Comparison of ENCODE assay signal across 1 cellular context in genomic region chr3:120093923-120094775, GRCh38.
TF ChIP-seq lines count a peak whose summit lies in the region.

GSK3B (minus strand) TSS chr3:120094447; CDS start chr3:120093434, 1,013 bp downstream.

TF ChIP-seq in WTC11, 78 proteins besides CTCF, POLR2A, EP300 and RAD21 (continued from another document):
- TF ChIP-seq, protein P1, sequence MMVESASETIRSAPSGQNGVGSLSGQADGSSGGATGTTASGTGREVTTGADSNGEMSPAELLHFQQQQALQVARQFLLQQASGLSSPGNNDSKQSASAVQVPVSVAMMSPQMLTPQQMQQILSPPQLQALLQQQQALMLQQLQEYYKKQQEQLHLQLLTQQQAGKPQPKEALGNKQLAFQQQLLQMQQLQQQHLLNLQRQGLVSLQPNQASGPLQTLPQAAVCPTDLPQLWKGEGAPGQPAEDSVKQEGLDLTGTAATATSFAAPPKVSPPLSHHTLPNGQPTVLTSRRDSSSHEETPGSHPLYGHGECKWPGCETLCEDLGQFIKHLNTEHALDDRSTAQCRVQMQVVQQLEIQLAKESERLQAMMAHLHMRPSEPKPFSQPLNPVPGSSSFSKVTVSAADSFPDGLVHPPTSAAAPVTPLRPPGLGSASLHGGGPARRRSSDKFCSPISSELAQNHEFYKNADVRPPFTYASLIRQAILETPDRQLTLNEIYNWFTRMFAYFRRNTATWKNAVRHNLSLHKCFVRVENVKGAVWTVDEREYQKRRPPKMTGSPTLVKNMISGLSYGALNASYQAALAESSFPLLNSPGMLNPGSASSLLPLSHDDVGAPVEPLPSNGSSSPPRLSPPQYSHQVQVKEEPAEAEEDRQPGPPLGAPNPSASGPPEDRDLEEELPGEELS (CRISPR knock-in tag; IDR thresholded peaks at IDR 0.05) = no peak
- TF ChIP-seq JAZF1 (CRISPR knock-in tag; IDR thresholded peaks at IDR 0.05) (no peak), TEAD4 (CRISPR knock-in tag; IDR thresholded peaks at IDR 0.05) (no peak), ZNF396 (CRISPR knock-in tag; IDR thresholded peaks at IDR 0.05; ENCODE audit: borderline replicate concordance) (no peak), ZNF219 (CRISPR knock-in tag; IDR thresholded peaks at IDR 0.05; ENCODE audit: borderline replicate concordance) (no peak), NFE2L1 (CRISPR knock-in tag; IDR thresholded peaks at IDR 0.05) (0 out of 2 replicates have a peak, but pooled peaks have one; percentile 22), CDX4 (CRISPR knock-in tag; IDR thresholded peaks at IDR 0.05; ENCODE audit: borderline replicate concordance) (no peak), JUN (CRISPR knock-in tag; IDR thresholded peaks at IDR 0.05) (no peak), HMGA2 (CRISPR knock-in tag; IDR thresholded peaks at IDR 0.05) (no peak), NR2C2 (CRISPR knock-in tag; IDR thresholded peaks at IDR 0.05) (no peak), ZNF671 (CRISPR knock-in tag; IDR thresholded peaks at IDR 0.05) (no peak), CBFB (CRISPR knock-in tag; IDR thresholded peaks at IDR 0.05; ENCODE audit: low read depth) (no peak), NFYB (CRISPR knock-in tag; conservative IDR thresholded peaks at IDR 0.05; ENCODE audit: low read depth) (no peak), ZBTB43 (CRISPR knock-in tag; IDR thresholded peaks at IDR 0.05) (no peak), ATF1 (CRISPR knock-in tag; IDR thresholded peaks at IDR 0.05) (no peak), TP53 (CRISPR knock-in tag; IDR thresholded peaks at IDR 0.05) (no peak), NR1H2 (CRISPR knock-in tag; IDR thresholded peaks at IDR 0.05) (no peak), ZBTB21 (CRISPR knock-in tag; IDR thresholded peaks at IDR 0.05; ENCODE audit: borderline replicate concordance) (no peak; the same call in 1 of the 2 replicates), ZNF138 (CRISPR knock-in tag; conservative IDR thresholded peaks at IDR 0.05) (no peak), TEAD1 (CRISPR knock-in tag; IDR thresholded peaks at IDR 0.05) (0 out of 2 replicates have a peak, but pooled peaks have one; percentile 13), ZNF263 (CRISPR knock-in tag; IDR thresholded peaks at IDR 0.05; ENCODE audit: low read depth) (no peak), SP1 (CRISPR knock-in tag; conservative IDR thresholded peaks at IDR 0.05) (peak; percentile 49), MYBL2 (CRISPR knock-in tag; IDR thresholded peaks at IDR 0.05) (no peak), KAT7 (CRISPR knock-in tag; IDR thresholded peaks at IDR 0.05; ENCODE audit: borderline replicate concordance) (no peak)
- TF ChIP-seq, protein P2, sequence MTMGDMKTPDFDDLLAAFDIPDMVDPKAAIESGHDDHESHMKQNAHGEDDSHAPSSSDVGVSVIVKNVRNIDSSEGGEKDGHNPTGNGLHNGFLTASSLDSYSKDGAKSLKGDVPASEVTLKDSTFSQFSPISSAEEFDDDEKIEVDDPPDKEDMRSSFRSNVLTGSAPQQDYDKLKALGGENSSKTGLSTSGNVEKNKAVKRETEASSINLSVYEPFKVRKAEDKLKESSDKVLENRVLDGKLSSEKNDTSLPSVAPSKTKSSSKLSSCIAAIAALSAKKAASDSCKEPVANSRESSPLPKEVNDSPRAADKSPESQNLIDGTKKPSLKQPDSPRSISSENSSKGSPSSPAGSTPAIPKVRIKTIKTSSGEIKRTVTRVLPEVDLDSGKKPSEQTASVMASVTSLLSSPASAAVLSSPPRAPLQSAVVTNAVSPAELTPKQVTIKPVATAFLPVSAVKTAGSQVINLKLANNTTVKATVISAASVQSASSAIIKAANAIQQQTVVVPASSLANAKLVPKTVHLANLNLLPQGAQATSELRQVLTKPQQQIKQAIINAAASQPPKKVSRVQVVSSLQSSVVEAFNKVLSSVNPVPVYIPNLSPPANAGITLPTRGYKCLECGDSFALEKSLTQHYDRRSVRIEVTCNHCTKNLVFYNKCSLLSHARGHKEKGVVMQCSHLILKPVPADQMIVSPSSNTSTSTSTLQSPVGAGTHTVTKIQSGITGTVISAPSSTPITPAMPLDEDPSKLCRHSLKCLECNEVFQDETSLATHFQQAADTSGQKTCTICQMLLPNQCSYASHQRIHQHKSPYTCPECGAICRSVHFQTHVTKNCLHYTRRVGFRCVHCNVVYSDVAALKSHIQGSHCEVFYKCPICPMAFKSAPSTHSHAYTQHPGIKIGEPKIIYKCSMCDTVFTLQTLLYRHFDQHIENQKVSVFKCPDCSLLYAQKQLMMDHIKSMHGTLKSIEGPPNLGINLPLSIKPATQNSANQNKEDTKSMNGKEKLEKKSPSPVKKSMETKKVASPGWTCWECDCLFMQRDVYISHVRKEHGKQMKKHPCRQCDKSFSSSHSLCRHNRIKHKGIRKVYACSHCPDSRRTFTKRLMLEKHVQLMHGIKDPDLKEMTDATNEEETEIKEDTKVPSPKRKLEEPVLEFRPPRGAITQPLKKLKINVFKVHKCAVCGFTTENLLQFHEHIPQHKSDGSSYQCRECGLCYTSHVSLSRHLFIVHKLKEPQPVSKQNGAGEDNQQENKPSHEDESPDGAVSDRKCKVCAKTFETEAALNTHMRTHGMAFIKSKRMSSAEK (CRISPR knock-in tag; IDR thresholded peaks at IDR 0.05; ENCODE audit: borderline replicate concordance) = no peak
- TF ChIP-seq, protein P3, sequence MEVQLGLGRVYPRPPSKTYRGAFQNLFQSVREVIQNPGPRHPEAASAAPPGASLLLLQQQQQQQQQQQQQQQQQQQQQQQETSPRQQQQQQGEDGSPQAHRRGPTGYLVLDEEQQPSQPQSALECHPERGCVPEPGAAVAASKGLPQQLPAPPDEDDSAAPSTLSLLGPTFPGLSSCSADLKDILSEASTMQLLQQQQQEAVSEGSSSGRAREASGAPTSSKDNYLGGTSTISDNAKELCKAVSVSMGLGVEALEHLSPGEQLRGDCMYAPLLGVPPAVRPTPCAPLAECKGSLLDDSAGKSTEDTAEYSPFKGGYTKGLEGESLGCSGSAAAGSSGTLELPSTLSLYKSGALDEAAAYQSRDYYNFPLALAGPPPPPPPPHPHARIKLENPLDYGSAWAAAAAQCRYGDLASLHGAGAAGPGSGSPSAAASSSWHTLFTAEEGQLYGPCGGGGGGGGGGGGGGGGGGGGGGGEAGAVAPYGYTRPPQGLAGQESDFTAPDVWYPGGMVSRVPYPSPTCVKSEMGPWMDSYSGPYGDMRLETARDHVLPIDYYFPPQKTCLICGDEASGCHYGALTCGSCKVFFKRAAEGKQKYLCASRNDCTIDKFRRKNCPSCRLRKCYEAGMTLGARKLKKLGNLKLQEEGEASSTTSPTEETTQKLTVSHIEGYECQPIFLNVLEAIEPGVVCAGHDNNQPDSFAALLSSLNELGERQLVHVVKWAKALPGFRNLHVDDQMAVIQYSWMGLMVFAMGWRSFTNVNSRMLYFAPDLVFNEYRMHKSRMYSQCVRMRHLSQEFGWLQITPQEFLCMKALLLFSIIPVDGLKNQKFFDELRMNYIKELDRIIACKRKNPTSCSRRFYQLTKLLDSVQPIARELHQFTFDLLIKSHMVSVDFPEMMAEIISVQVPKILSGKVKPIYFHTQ (CRISPR knock-in tag; IDR thresholded peaks at IDR 0.05) = no peak
- TF ChIP-seq, protein P4, sequence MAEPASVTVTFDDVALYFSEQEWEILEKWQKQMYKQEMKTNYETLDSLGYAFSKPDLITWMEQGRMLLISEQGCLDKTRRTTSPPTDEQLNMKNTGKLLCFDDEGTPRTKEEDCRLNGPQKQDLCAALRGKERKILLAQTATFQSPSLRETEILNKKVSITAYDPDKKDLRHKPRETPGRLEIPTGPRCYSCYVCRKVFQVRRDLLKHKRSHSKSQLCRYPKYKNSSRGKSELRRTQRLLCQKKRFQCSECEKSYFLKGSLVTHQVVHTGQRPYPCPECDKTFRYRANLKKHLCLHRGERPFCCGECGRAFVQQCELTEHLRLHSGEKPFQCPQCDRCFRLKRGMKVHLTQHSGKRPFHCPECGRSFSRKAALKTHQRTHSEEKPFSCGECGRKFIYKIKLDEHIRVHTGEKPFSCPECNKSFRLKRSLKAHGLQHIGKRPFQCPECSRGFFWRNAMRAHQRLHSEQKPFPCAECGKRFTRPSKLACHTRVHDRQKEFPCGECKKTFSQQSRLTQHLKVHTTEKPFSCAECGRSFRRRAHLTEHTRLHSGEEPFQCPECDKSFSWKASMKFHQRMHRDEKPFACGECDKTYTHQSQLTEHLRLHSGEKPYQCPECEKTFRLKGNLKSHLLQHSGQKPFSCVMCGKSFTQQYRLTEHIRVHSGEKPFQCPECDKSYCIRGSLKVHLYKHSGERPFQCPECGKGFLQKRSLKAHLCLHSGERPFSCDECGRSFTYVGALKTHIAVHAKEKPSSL (CRISPR knock-in tag; conservative IDR thresholded peaks at IDR 0.05) = no peak
- TF ChIP-seq, protein P5, sequence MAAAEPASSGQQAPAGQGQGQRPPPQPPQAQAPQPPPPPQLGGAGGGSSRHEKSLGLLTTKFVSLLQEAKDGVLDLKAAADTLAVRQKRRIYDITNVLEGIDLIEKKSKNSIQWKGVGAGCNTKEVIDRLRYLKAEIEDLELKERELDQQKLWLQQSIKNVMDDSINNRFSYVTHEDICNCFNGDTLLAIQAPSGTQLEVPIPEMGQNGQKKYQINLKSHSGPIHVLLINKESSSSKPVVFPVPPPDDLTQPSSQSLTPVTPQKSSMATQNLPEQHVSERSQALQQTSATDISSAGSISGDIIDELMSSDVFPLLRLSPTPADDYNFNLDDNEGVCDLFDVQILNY (CRISPR knock-in tag; IDR thresholded peaks at IDR 0.05) = no peak
TF ChIP-seq in WTC11: peak in this region for 13.
